Comparison of ENCODE assay signal across 8 cellular contexts in the genomic region with DNA sequence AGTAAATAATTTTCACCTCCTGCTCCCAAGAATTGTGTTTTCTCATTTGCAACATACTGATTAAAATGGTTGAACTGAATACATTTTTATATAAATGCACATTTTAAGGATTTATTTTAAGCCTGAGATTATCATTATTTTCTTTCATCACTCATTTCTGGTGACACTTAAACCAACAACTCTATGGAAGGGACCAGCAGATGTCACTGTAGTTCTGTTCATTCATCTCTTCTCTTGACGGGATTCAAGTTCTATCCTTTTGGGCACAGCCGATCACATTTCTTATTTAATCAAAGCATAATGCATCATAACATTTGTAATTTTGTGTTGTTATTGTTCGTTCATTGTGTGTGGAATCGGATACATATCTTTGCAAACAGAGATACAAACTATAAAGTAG.
DNase-seq lines count a peak whose midpoint lies in the region; ATAC-seq and TF ChIP-seq lines count a peak whose summit lies in the region.

No MANE protein-coding gene starts in this region.

- intact Hi-C loops in sigmoid colon (cut with DNase I), result loop anchor here (5.0 kb wide), 1 partner anchor 954 kb away; no protein-coding TSS in a partner anchor

- H3K4me1 Mint-ChIP-seq in CD8-positive, alpha-beta memory T cell, result no peaks in the 10 kb centered on the region

- H3K9me3 ChIP-seq in gastroesophageal sphincter, result no peaks in the 10 kb centered on the region
- H3K9me3 ChIP-seq in sigmoid colon, result no peaks in the 10 kb centered on the region
- no peaks in the 10 kb centered on the region for H3K9me3 ChIP-seq in CD8-positive, alpha-beta memory T cell (ENCODE audit: low read length)

- ATAC-seq in gastroesophageal sphincter (no peak), HG03108 (IDR thresholded peaks at IDR 0.05; ENCODE audit: unreplicated experiment) (no peak), GM18907 (IDR thresholded peaks at IDR 0.05; ENCODE audit: unreplicated experiment) (no peak)

- TF ChIP-seq EP300 in gastroesophageal sphincter (IDR thresholded peaks at IDR 0.05), result no peak
- TF ChIP-seq EP300 in sigmoid colon (IDR thresholded peaks at IDR 0.05), result no peak

- TF ChIP-seq CTCF in 22Rv1 (IDR thresholded peaks at IDR 0.05), result peak; percentile 45
- peak in 3 of 4 experiments; percentile 35 to 49 (median 42) for TF ChIP-seq CTCF in gastroesophageal sphincter (IDR thresholded peaks at IDR 0.05)
- TF ChIP-seq CTCF in sigmoid colon (IDR thresholded peaks at IDR 0.05), result peak in 3 of 4 experiments; percentile 22 to 47 (median 24)

- no peaks in the 10 kb centered on the region for H3K27me3 Mint-ChIP-seq in CD8-positive, alpha-beta memory T cell

- no peak overlapping the region for H3K4me3 Mint-ChIP-seq in CD8-positive, alpha-beta memory T cell

- POLR2A ChIA-PET in CD8-positive, alpha-beta memory T cell (lab: Charles Lee), result no interaction called here

- H3K36me3 Mint-ChIP-seq in CD8-positive, alpha-beta memory T cell, result no peaks in the 10 kb centered on the region

- no peak overlapping the region for H3K27ac Mint-ChIP-seq in CD8-positive, alpha-beta memory T cell

- H3K27ac ChIP-seq in 22Rv1 (no peak overlapping the region), gastroesophageal sphincter (no peak overlapping the region), sigmoid colon (no peak overlapping the region)
- H3K27ac ChIP-seq in CD8-positive, alpha-beta memory T cell (ENCODE audit: low read depth, low read length), result no peak overlapping the region

- TF ChIP-seq POLR2A in gastroesophageal sphincter (IDR thresholded peaks at IDR 0.05) (no peak), sigmoid colon (IDR thresholded peaks at IDR 0.05) (no peak)

- H3K4me1 ChIP-seq in gastroesophageal sphincter (no peaks in the 10 kb centered on the region), sigmoid colon (no peaks in the 10 kb centered on the region)
- H3K4me1 ChIP-seq in CD8-positive, alpha-beta memory T cell (ENCODE audit: insufficient read depth, low read length), result no peaks in the 10 kb centered on the region

- H3K27me3 ChIP-seq in gastroesophageal sphincter (peaks cover 12% of the 10 kb centered on the region), sigmoid colon (no peaks in the 10 kb centered on the region)
- H3K27me3 ChIP-seq in CD8-positive, alpha-beta memory T cell (ENCODE audit: insufficient read depth, low read length, poor library complexity, severe bottlenecking), result no peaks in the 10 kb centered on the region

- CTCF ChIA-PET in CD8-positive, alpha-beta memory T cell (lab: Charles Lee), result no interaction called here

- no peaks in the 10 kb centered on the region for H3K36me3 ChIP-seq in gastroesophageal sphincter
- H3K36me3 ChIP-seq in sigmoid colon, result no peaks in the 10 kb centered on the region
- H3K36me3 ChIP-seq in CD8-positive, alpha-beta memory T cell (ENCODE audit: insufficient read depth, low read length), result no peaks in the 10 kb centered on the region

- H3K9me3 Mint-ChIP-seq in CD8-positive, alpha-beta memory T cell, result no peaks in the 10 kb centered on the region

- H3K4me3 ChIP-seq in gastroesophageal sphincter (no peak overlapping the region), sigmoid colon (no peak overlapping the region)
- H3K4me3 ChIP-seq in CD8-positive, alpha-beta memory T cell (ENCODE audit: low read length), result no peak overlapping the region

- 13% methylated on average over 4 of the region's 4 CpGs for WGBS in gastroesophageal sphincter (ENCODE audit: low coverage in 1 of 2), 2 donors
- WGBS in sigmoid colon, 2 donors, result 24 to 29% methylated on average over 4 of the region's 4 CpGs

- DNase-seq in HCEC 1CT (peak; percentile 7), SHP77 (lab: John Stamatoyannopoulos, UW) (peak; percentile 3 to 9), sigmoid colon (no peak)
- DNase-seq in CD8-positive, alpha-beta memory T cell, result no peak

Comparison
In these comparisons a context has a peak if more than half of its experiments do, and no peak if none do; other contexts are left out.
1. DNase-seq: peak in HCEC 1CT (single experiment) and SHP77 (2 of 2); none in sigmoid colon (single experiment) and CD8-positive, alpha-beta memory T cell (0 of 5).
2. Peak in every context shown above with its lines, with median percentiles within 50 percentile points of each other: CTCF ChIP-seq.